In genomic region chr5:6943749-6944148, GRCh38 we compare ENCODE assay signal across 1 cellular context.
TF ChIP-seq lines count a peak whose summit lies in the region.

No MANE protein-coding gene starts in this region.

TF ChIP-seq in K562, 482 proteins besides CTCF, POLR2A, EP300 and RAD21 (continued from another document and continues in another):
- TF ChIP-seq SFPQ (IDR thresholded peaks at IDR 0.05; ENCODE audit: low read depth, low read length) (no peak), DMBX1 (CRISPR knock-in tag; IDR thresholded peaks at IDR 0.05; ENCODE audit: borderline replicate concordance) (no peak), ZNF551 (CRISPR knock-in tag; IDR thresholded peaks at IDR 0.05) (no peak), LEF1 (IDR thresholded peaks at IDR 0.05) (no peak), ZNF395 (CRISPR knock-in tag; IDR thresholded peaks at IDR 0.05) (no peak), MAFG (tag; conservative IDR thresholded peaks at IDR 0.05) (peak; percentile 88), CHD7 (IDR thresholded peaks at IDR 0.05; ENCODE audit: low read depth, low read length) (no peak), HLTF (IDR thresholded peaks at IDR 0.05) (no peak), ZNF212 (CRISPR knock-in tag; IDR thresholded peaks at IDR 0.05) (no peak), MAFK (IDR thresholded peaks at IDR 0.05; ENCODE audit: low read length) (peak; percentile 63; the same call in 1 of the 2 replicates), NR0B1 (IDR thresholded peaks at IDR 0.05; ENCODE audit: partially characterized antibody) (no peak), C11orf30 (IDR thresholded peaks at IDR 0.05; ENCODE audit: low read depth) (peak; percentile 86), CBX8 (IDR thresholded peaks at IDR 0.05; ENCODE audit: borderline replicate concordance, extremely low read depth, low read depth, low read length, poor library complexity, severe bottlenecking) (no peak), CHD1 (IDR thresholded peaks at IDR 0.05; ENCODE audit: low read length) (no peak), USF1 (CRISPR knock-in tag; IDR thresholded peaks at IDR 0.05) (no peak), MCM3 (IDR thresholded peaks at IDR 0.05) (no peak), ZNF318 (IDR thresholded peaks at IDR 0.05; ENCODE audit: borderline replicate concordance in 1 of 2, low read depth in 1 of 2) (no peak), NFE2L1 (tag; IDR thresholded peaks at IDR 0.05; ENCODE audit: borderline replicate concordance, low read depth) (peak; percentile 24; the same call in 1 of the 2 replicates), JUND (IDR thresholded peaks at IDR 0.05; ENCODE audit: borderline replicate concordance, low read depth, low read length) (no peak), JUND (tag; IDR thresholded peaks at IDR 0.05; ENCODE audit: borderline replicate concordance, low read depth, low read length) (peak; percentile 32; the same call in 1 of the 3 replicates), CGGBP1 (CRISPR knock-in tag; IDR thresholded peaks at IDR 0.05) (no peak), ZNF347 (CRISPR knock-in tag; IDR thresholded peaks at IDR 0.05; ENCODE audit: low read depth) (no peak), ZNF316 (IDR thresholded peaks at IDR 0.05) (peak; percentile 89)
